ENCODE assay signal across 5 cellular contexts in genomic region chr7:99545308-99545707, GRCh38. TPM values are rescaled to one million over a fixed set of nuclear protein-coding genes. Genes with fewer than 3 reads are reported as not detected.
"Had no signal": no experiment of that assay in that cellular context is flagged by ENCODE, and none has a peak within 500 bp of the region (broad histone marks: within the 10 kb centered on the region; RNA-seq: fewer than 3 reads in every experiment).

No MANE protein-coding gene starts in this region.

RNA-seq across cellular contexts. Expression of gene TMEM225B, which starts 52.8 kb away (rescaled TPM):
- total RNA-seq: gastrocnemius medialis, glomerular endothelial cell, kidney epithelial cell, left ventricle myocardium superior, lung microvascular endothelial cell had no signal
